24 cellular contexts compared by ENCODE assay signal in genomic region chr16:82005491-82005830, GRCh38. TPM values are rescaled to one million over a fixed set of nuclear protein-coding genes. Genes with fewer than 3 reads are reported as not detected.
"Had no signal": no experiment of that assay in that cellular context is flagged by ENCODE, and none has a peak within 500 bp of the region (broad histone marks: within the 10 kb centered on the region; RNA-seq: fewer than 3 reads in every experiment).

No MANE protein-coding gene starts in this region.

- H3K27ac Mint-ChIP-seq: natural killer cell; T-helper 1 cell treated with Interleukin-12 subunit alpha and Interleukin-12 subunit beta and Interleukin-4 antibody, amounts not matched to agents 30 μg/mL and 1 μg/mL, for 36 hours had no signal

- H3K36me3 Mint-ChIP-seq: natural killer cell had no signal

- H3K4me3 Mint-ChIP-seq: activated T-cell treated with anti-CD3 and anti-CD28 coated beads, Interleukin-2, amount 50 U/mL, for 4 hours; natural killer cell; T-helper 1 cell treated with Interleukin-12 subunit alpha and Interleukin-12 subunit beta and Interleukin-4 antibody, amounts not matched to agents 30 μg/mL and 1 μg/mL, for 36 hours had no signal

- H3K9me3 Mint-ChIP-seq: natural killer cell had no signal

- H3K4me1 ChIP-seq: foreskin keratinocyte, psoas muscle, right atrium auricular region, upper lobe of left lung had no signal

- H3K9me3 ChIP-seq: ovary, psoas muscle had no signal

- H3K27ac ChIP-seq: foreskin keratinocyte, neutrophil, ovary, psoas muscle, right atrium auricular region, spleen, thoracic aorta, upper lobe of left lung had no signal

- H3K4me3 ChIP-seq: ovary, psoas muscle, right atrium auricular region, spleen, thoracic aorta, upper lobe of left lung had no signal

- H3K36me3 ChIP-seq: neutrophil, ovary, right atrium auricular region, thoracic aorta had no signal

- ATAC-seq: activated T-cell treated with anti-CD3 and anti-CD28 coated beads, Interleukin-2, amount 50 U/mL, for 4 hours; foreskin keratinocyte; left lobe of liver; natural killer cell; psoas muscle had no signal

- DNase-seq: activated CD4-positive, alpha-beta T cell treated with anti-CD3 and anti-CD28 coated beads for 4 hours; activated CD4-positive, alpha-beta T cell treated with anti-CD3 and anti-CD28 coated beads, Interleukin-2, amount 50 U/mL, for 48 hours; activated CD4-positive, CD25-positive, alpha-beta regulatory T cell; activated CD8-positive, alpha-beta memory T cell treated with anti-CD3 and anti-CD28 coated beads, Interleukin-2, amount 50 U/mL, for 48 hours; activated naive CD4-positive, alpha-beta T cell treated with Interleukin-2 at 50 U/mL for 16 hours; activated T-cell treated with anti-CD3 and anti-CD28 coated beads, Interleukin-2, amount 50 U/mL, for 4 hours; amygdala; cortex of kidney; erythroblast; foreskin keratinocyte; kidney; natural killer cell; ovary; psoas muscle; spleen; stimulated activated CD4-positive, alpha-beta T cell treated with anti-CD3 and anti-CD28 coated beads, Interleukin-4, amount 100 ng/mL, for 1 hour; stimulated activated naive CD4-positive, alpha-beta T cell treated with Interleukin-2 at 50 U/mL for 16 hours; upper lobe of left lung had no signal

- H3K27me3 ChIP-seq: foreskin keratinocyte, ovary, right atrium auricular region, upper lobe of left lung had no signal

RNA-seq across cellular contexts. Expression of gene HSD17B2, which starts 29.6 kb away (rescaled TPM):
- total RNA-seq: activated CD8-positive, alpha-beta memory T cell treated with anti-CD3 and anti-CD28 coated beads for 36 hours; activated T-cell treated with anti-CD3 and anti-CD28 coated beads, Interleukin-2, amount 50 U/mL, for 4 hours; natural killer cell; psoas muscle; right atrium auricular region; spleen; thoracic aorta had no signal
